In genomic region chr5:34930527-34930844, GRCh38 we compare ENCODE assay signal across 1 cellular context.
TF ChIP-seq lines count a peak whose summit lies in the region.

No MANE protein-coding gene starts in this region.

TF ChIP-seq in GM12878, 131 proteins besides CTCF, POLR2A, EP300 and RAD21 (continued from another document):
- TF ChIP-seq ZBTB4 (CRISPR knock-in tag; IDR thresholded peaks at IDR 0.05) (no peak), EGR1 (IDR thresholded peaks at IDR 0.05; ENCODE audit: borderline replicate concordance in 1 of 2, low read depth in 2 of 2, low read length in 2 of 2) (no peak)
